1 cellular context compared by ENCODE assay signal in the genomic region with DNA sequence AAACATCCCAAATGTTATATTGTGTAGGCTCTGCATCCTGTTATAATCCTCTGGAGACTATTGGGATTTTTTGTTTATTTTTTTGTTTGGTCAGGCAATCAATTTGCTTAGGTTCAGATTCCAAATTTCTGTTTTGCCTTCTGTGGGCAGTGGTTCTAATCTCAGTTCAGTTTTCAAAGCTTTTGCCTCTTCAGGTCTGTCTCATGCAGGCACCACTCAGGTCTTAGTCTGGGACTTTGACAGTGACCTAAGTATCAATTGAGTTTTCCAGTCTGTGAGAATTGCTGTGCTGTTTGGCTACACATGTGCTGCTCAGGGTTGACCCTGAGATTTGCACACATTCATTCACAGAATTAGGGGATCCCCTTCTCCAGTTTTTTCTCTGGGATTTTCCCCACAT.
TF ChIP-seq lines count a peak whose summit lies in the region.

No MANE protein-coding gene starts in this region.

TF ChIP-seq in HepG2, 621 proteins besides CTCF, POLR2A, EP300 and RAD21:
- no peak for TF ChIP-seq CREB1 (IDR thresholded peaks at IDR 0.05)
- no peak for TF ChIP-seq CREB1 (CRISPR knock-in tag; IDR thresholded peaks at IDR 0.05)
- TF ChIP-seq PRPF4 (IDR thresholded peaks at IDR 0.05; ENCODE audit: low read depth, low read length, poor library complexity, severe bottlenecking), result no peak
- no peak for TF ChIP-seq ZNF552 (CRISPR knock-in tag; IDR thresholded peaks at IDR 0.05; ENCODE audit: borderline replicate concordance)
- TF ChIP-seq FLYWCH1 (CRISPR knock-in tag; IDR thresholded peaks at IDR 0.05), result no peak
- TF ChIP-seq, protein P1, sequence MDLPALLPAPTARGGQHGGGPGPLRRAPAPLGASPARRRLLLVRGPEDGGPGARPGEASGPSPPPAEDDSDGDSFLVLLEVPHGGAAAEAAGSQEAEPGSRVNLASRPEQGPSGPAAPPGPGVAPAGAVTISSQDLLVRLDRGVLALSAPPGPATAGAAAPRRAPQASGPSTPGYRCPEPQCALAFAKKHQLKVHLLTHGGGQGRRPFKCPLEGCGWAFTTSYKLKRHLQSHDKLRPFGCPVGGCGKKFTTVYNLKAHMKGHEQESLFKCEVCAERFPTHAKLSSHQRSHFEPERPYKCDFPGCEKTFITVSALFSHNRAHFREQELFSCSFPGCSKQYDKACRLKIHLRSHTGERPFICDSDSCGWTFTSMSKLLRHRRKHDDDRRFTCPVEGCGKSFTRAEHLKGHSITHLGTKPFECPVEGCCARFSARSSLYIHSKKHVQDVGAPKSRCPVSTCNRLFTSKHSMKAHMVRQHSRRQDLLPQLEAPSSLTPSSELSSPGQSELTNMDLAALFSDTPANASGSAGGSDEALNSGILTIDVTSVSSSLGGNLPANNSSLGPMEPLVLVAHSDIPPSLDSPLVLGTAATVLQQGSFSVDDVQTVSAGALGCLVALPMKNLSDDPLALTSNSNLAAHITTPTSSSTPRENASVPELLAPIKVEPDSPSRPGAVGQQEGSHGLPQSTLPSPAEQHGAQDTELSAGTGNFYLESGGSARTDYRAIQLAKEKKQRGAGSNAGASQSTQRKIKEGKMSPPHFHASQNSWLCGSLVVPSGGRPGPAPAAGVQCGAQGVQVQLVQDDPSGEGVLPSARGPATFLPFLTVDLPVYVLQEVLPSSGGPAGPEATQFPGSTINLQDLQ (CRISPR knock-in tag; IDR thresholded peaks at IDR 0.05), result no peak
- TF ChIP-seq NONO (IDR thresholded peaks at IDR 0.05), result no peak
- TF ChIP-seq NONO (CRISPR knock-in tag; conservative IDR thresholded peaks at IDR 0.05), result no peak
- no peak for TF ChIP-seq ZNF605 (CRISPR knock-in tag; IDR thresholded peaks at IDR 0.05)
- TF ChIP-seq ZNF775 (CRISPR knock-in tag; IDR thresholded peaks at IDR 0.05; ENCODE audit: borderline replicate concordance), result no peak
- TF ChIP-seq, protein P2, sequence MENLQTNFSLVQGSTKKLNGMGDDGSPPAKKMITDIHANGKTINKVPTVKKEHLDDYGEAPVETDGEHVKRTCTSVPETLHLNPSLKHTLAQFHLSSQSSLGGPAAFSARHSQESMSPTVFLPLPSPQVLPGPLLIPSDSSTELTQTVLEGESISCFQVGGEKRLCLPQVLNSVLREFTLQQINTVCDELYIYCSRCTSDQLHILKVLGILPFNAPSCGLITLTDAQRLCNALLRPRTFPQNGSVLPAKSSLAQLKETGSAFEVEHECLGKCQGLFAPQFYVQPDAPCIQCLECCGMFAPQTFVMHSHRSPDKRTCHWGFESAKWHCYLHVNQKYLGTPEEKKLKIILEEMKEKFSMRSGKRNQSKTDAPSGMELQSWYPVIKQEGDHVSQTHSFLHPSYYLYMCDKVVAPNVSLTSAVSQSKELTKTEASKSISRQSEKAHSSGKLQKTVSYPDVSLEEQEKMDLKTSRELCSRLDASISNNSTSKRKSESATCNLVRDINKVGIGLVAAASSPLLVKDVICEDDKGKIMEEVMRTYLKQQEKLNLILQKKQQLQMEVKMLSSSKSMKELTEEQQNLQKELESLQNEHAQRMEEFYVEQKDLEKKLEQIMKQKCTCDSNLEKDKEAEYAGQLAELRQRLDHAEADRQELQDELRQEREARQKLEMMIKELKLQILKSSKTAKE (CRISPR knock-in tag; IDR thresholded peaks at IDR 0.05; ENCODE audit: borderline replicate concordance), result no peak
- no peak for TF ChIP-seq ZNF253 (CRISPR knock-in tag; IDR thresholded peaks at IDR 0.05; ENCODE audit: borderline replicate concordance)
- TF ChIP-seq ZNF678 (CRISPR knock-in tag; IDR thresholded peaks at IDR 0.05), result no peak
- TF ChIP-seq MAF1 (CRISPR knock-in tag; IDR thresholded peaks at IDR 0.05; ENCODE audit: borderline replicate concordance), result no peak
- no peak for TF ChIP-seq PITX1 (CRISPR knock-in tag; IDR thresholded peaks at IDR 0.05)
- no peak for TF ChIP-seq HDAC2 (CRISPR knock-in tag; IDR thresholded peaks at IDR 0.05)
- TF ChIP-seq ZNF570 (CRISPR knock-in tag; IDR thresholded peaks at IDR 0.05; ENCODE audit: borderline replicate concordance), result no peak
